Comparison of ENCODE assay signal across 22 cellular contexts in the genomic region with DNA sequence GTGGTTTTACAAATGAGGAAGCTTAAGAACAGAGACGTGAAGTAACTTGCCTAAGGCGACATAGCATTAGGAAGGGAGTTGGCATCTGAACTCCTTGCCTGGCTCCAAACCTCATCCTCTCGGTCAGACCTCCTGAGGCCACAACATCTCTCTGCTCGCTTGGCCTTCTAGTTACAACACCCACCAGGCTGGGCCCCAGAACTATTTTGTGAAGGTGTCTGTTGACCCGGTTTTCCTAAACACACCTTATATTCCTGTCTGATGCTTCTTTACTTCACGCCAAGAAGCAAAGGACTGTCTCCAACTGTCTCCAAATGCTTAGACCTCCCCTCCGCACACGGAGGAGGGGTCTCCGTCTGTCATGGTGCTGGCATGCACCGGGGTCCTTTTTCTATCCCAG.
"Had no signal": no experiment of that assay in that cellular context is flagged by ENCODE, and none has a peak within 500 bp of the region (broad histone marks: within the 10 kb centered on the region; RNA-seq: fewer than 3 reads in every experiment).

No MANE protein-coding gene starts in this region.

- H3K4me1 ChIP-seq: esophagus squamous epithelium, gastrocnemius medialis, heart right ventricle, left lung, lower lobe of right lung had no signal

- ATAC-seq: esophagus mucosa, gastrocnemius medialis, heart right ventricle, left cardiac atrium, left lung, left ventricle myocardium superior, lower lobe of right lung, mucosa of descending colon had no signal

- H3K27me3 ChIP-seq: esophagus squamous epithelium, gastrocnemius medialis, left lung had no signal

- H3K27ac ChIP-seq: coronary artery, dorsolateral prefrontal cortex, epithelial cell of prostate, esophagus squamous epithelium, gastrocnemius medialis, heart right ventricle, left lung, lower lobe of right lung had no signal

- H3K9me3 ChIP-seq: gastrocnemius medialis, lower lobe of right lung, mucosa of descending colon had no signal

- H3K36me3 ChIP-seq: esophagus squamous epithelium, gastrocnemius medialis, heart right ventricle, left lung, lower lobe of right lung had no signal

- H3K4me3 ChIP-seq: coronary artery, dorsolateral prefrontal cortex, esophagus squamous epithelium, heart right ventricle, left lung, lower lobe of right lung, mucosa of descending colon had no signal

- DNase-seq: dermis blood vessel endothelial cell; dorsolateral prefrontal cortex; effector CD4-positive, alpha-beta T cell; effector memory CD4-positive, alpha-beta T cell; erythroblast; esophagus squamous epithelium; foreskin fibroblast; foreskin melanocyte; gastrocnemius medialis; glutamatergic neuron; heart right ventricle; hippocampal formation; left cardiac atrium; left lung; left ventricle myocardium superior; lower lobe of right lung; mesenchymal stem cell; mucosa of descending colon; naive B cell had no signal
